ENCODE assay signal across 14 cellular contexts in genomic region chr2:202632682-202633081, GRCh38. TPM values are rescaled to one million over a fixed set of nuclear protein-coding genes. Genes with fewer than 3 reads are reported as not detected.
DNase-seq lines count a peak whose midpoint lies in the region; ATAC-seq, FAIRE-seq and TF ChIP-seq lines count a peak whose summit lies in the region.
"Had no signal": no experiment of that assay in that cellular context is flagged by ENCODE, and none has a peak within 500 bp of the region (broad histone marks: within the 10 kb centered on the region; RNA-seq: fewer than 3 reads in every experiment).

No MANE protein-coding gene starts in this region.

- TF ChIP-seq CTCF in brain (conservative IDR thresholded peaks at IDR 0.05) (no peak), keratinocyte (optimal IDR thresholded peaks at IDR 0.05 in 1 of 3, IDR thresholded peaks at IDR 0.05 in 1 of 3, conservative IDR thresholded peaks at IDR 0.05 in 1 of 3; ENCODE audit: extremely low read depth in 1 of 3, insufficient read depth in 2 of 3, low read length in 3 of 3) (no peak), HFFc6 (IDR thresholded peaks at IDR 0.05) (no peak)

- ATAC-seq in Right ventricle myocardium superior (ENCODE audit: poor library complexity) (no peak), Right ventricle myocardium inferior (no peak), HG03342 (IDR thresholded peaks at IDR 0.05; ENCODE audit: unreplicated experiment) (no peak)
- ATAC-seq: esophagus mucosa had no signal

- no peaks in the 10 kb centered on the region for H3K79me2 ChIP-seq in keratinocyte (ENCODE audit: control insufficient read depth, insufficient read depth, low read length)

- dilution Hi-C loops in keratinocyte (cut with MboI; ENCODE audit: extremely low pct_ligation_motif_present, low sequenced_read_pairs) = no loop called here

- H3K9me3 ChIP-seq in keratinocyte (ENCODE audit: control insufficient read depth, low read depth, low read length) = no peaks in the 10 kb centered on the region

- no peak overlapping the region for H3K4me2 ChIP-seq in keratinocyte (ENCODE audit: control insufficient read depth, extremely low read depth, insufficient read depth, low read depth, low read length)
- H3K4me2 ChIP-seq: KMS-11, neural progenitor cell had no signal

- H3K9ac ChIP-seq in keratinocyte (ENCODE audit: control insufficient read depth, extremely low read depth, insufficient read depth, low read length) = no peak overlapping the region
- H3K9ac ChIP-seq: KMS-11, neural progenitor cell had no signal

- intact Hi-C loops in Right ventricle myocardium superior (cut with DNase I) = no loop called here
- intact Hi-C loops in Right ventricle myocardium inferior (cut with DNase I) = loop anchor here (10.0 kb wide), 1 partner anchor 382 kb away; the partner anchor contains the start of gene NBEAL1

- no peaks in the 10 kb centered on the region for H3K9me1 ChIP-seq in keratinocyte (ENCODE audit: control insufficient read depth, extremely low read depth, insufficient read depth, low read length)

- H2AFZ ChIP-seq in keratinocyte (ENCODE audit: control insufficient read depth, low read length) = peak overlapping the region; percentile 4
- H2AFZ ChIP-seq: neural progenitor cell had no signal

- H3K36me3 ChIP-seq in keratinocyte (ENCODE audit: control insufficient read depth in 2 of 2, extremely low read depth in 1 of 2, insufficient read depth in 2 of 2, low read length in 2 of 2) = no peaks in the 10 kb centered on the region
- H3K36me3 ChIP-seq: neural progenitor cell had no signal

- H3K27ac Mint-ChIP-seq in brain (peak overlapping the region; percentile 29 to 85 (median 67)), HFFc6 (no peak overlapping the region)
- H3K27ac Mint-ChIP-seq: neural progenitor cell; T-helper 1 cell treated with Interleukin-12 subunit alpha and Interleukin-12 subunit beta and Interleukin-4 antibody, amounts not matched to agents 30 μg/mL and 1 μg/mL, for 36 hours had no signal

- H3K4me3 ChIP-seq in keratinocyte (ENCODE audit: control insufficient read depth in 2 of 3, extremely low read depth in 1 of 3, insufficient read depth in 2 of 3, low read depth in 1 of 3, low read length in 3 of 3) = no peak overlapping the region
- H3K4me3 ChIP-seq: neural progenitor cell had no signal

- H3K27me3 Mint-ChIP-seq in brain (peaks cover 13% of the 10 kb centered on the region), HFFc6 (ENCODE audit: insufficient read depth) (no peaks in the 10 kb centered on the region)

- peaks cover 22% of the 10 kb centered on the region for H3K4me1 ChIP-seq in keratinocyte (ENCODE audit: control insufficient read depth, extremely low read depth, insufficient read depth, low read length)

- H3K36me3 Mint-ChIP-seq in brain = peaks cover 5% of the 10 kb centered on the region
- no peaks in the 10 kb centered on the region for H3K36me3 Mint-ChIP-seq in HFFc6 (ENCODE audit: low read depth)

- H3K9me3 Mint-ChIP-seq in brain (no peaks in the 10 kb centered on the region), HFFc6 (no peaks in the 10 kb centered on the region)
- H3K9me3 Mint-ChIP-seq: T-helper 1 cell treated with Interleukin-12 subunit alpha and Interleukin-12 subunit beta and Interleukin-4 antibody, amounts not matched to agents 30 μg/mL and 1 μg/mL, for 36 hours had no signal

- peak; percentile 59 for DNase-seq in Right ventricle myocardium superior
- no peak for DNase-seq in Right ventricle myocardium inferior (ENCODE audit: missing footprints)
- DNase-seq in keratinocyte (ENCODE audit: low read depth, low spot score) = no peak
- DNase-seq in HFFc6 = no peak
- DNase-seq in DMS79 (lab: John Stamatoyannopoulos, UW) = no peak
- DNase-seq in stimulated activated naive CD4-positive, alpha-beta T cell treated with Interleukin-2 at 50 U/mL for 16 hours (lab: John Stamatoyannopoulos, UW) = no peak
- DNase-seq: NCI-H2171 had no signal

- no peaks in the 10 kb centered on the region for H3K27me3 ChIP-seq in keratinocyte (ENCODE audit: control insufficient read depth, extremely low read depth, insufficient read depth, low read length)
- H3K27me3 ChIP-seq: neural progenitor cell had no signal

- H3K4me3 Mint-ChIP-seq in brain = peak overlapping the region; percentile 37 to 87 (median 63)
- H3K4me3 Mint-ChIP-seq in HFFc6 = no peak overlapping the region
- H3K4me3 Mint-ChIP-seq: T-helper 1 cell treated with Interleukin-12 subunit alpha and Interleukin-12 subunit beta and Interleukin-4 antibody, amounts not matched to agents 30 μg/mL and 1 μg/mL, for 36 hours had no signal

- no peak for FAIRE-seq in keratinocyte (lab: Jason Lieb, UNC)
- FAIRE-seq: islet of Langerhans had no signal

- peaks cover 31% of the 10 kb centered on the region for H3K4me1 Mint-ChIP-seq in brain
- H3K4me1 Mint-ChIP-seq in HFFc6 (ENCODE audit: low read depth) = peaks cover 20% of the 10 kb centered on the region

- no peaks in the 10 kb centered on the region for H4K20me1 ChIP-seq in keratinocyte (ENCODE audit: control insufficient read depth, extremely low read depth, insufficient read depth, low read length)

- H3K27ac ChIP-seq in keratinocyte (ENCODE audit: control insufficient read depth, insufficient read depth, low read length) = no peak overlapping the region
- H3K27ac ChIP-seq: KMS-11, neural progenitor cell had no signal

RNA-seq across cellular contexts. Expression of gene FAM117B, which starts 2.1 kb away (rescaled TPM):
- total RNA-seq in Right ventricle myocardium superior (2.3 TPM), Right ventricle myocardium inferior (2.4 TPM)
- polyA plus RNA-seq in brain (ENCODE audit: insufficient read depth, low read depth, low replicate concordance) (6.8 TPM), keratinocyte (0.94 to 1.9 TPM (median 1.3 TPM) in 3 replicates)
- polyA plus RNA-seq in keratinocyte (2011; ENCODE audit: low read depth) = 2.5 TPM
- polyA plus RNA-seq in keratinocyte (2011; cell fraction: cytosol; rRNA removed) = 1.4 and 1.8 TPM in 2 replicates
- 2.3 TPM in 2 replicates for polyA plus RNA-seq in keratinocyte (2011; cell fraction: nucleus; rRNA removed)
- 1.8 and 2.2 TPM in 2 replicates for polyA plus RNA-seq in keratinocyte (2012; ENCODE audit: low replicate concordance)
- polyA minus RNA-seq in keratinocyte = 1.9 to 2.8 TPM (median 2.0 TPM) in 3 replicates
- polyA minus RNA-seq in keratinocyte (2011; cell fraction: cytosol; rRNA and poly(A)+ RNA removed) = 1.9 TPM
- polyA minus RNA-seq in keratinocyte (2011; cell fraction: nucleus; rRNA and poly(A)+ RNA removed) = 2.0 and 2.7 TPM in 2 replicates
- total RNA-seq in HFFc6 (2021; fragmentation: NEBNext Ultra II Directional; extraction: Animal tissue kit (Norgen Biotek cat#: 25700)) = 1 to 10 TPM in 1 of 6 experiments, under 1 TPM in 5; 0.55 to 1.2 (median 0.87) TPM
